ENCODE assay signal across 9 cellular contexts in genomic region chr12:69415471-69416275, GRCh38.
DNase-seq lines count a peak whose midpoint lies in the region; ATAC-seq, FAIRE-seq and TF ChIP-seq lines count a peak whose summit lies in the region.
"Had no signal": no experiment of that assay in that cellular context is flagged by ENCODE, and none has a peak within 500 bp of the region (broad histone marks: within the 10 kb centered on the region; RNA-seq: fewer than 3 reads in every experiment).

No MANE protein-coding gene starts in this region.

- no peak for ATAC-seq in GM21381 (IDR thresholded peaks at IDR 0.05; ENCODE audit: unreplicated experiment)

- DNase-seq in NCI-H1694 (lab: John Stamatoyannopoulos, UW) (peak; percentile 2), NCI-H1694 treated with DMSO at 0.1 percent for 48 hours (lab: John Stamatoyannopoulos, UW) (no peak), HTR-8/SVneo (ENCODE audit: insufficient read length, low spot score) (peak; percentile 87), UCSD-AML1 (lab: John Stamatoyannopoulos, UW; ENCODE audit: unreplicated experiment) (peak; percentile 29), foreskin fibroblast (peak; percentile 83 to 92), non-pigmented ciliary epithelial cell (ENCODE audit: low read depth) (peak; percentile 65)
- DNase-seq in T-helper 2 cell treated with Interferon-gamma antibody and Interleukin-4, amounts not matched to agents 5 μg/mL and 100 μg/mL, for 36 hours (ENCODE audit: low spot score) = no peak

- no peaks in the 10 kb centered on the region for H3K27me3 Mint-ChIP-seq in T-helper 2 cell treated with Interferon-gamma antibody and Interleukin-4, amounts not matched to agents 5 μg/mL and 100 μg/mL, for 36 hours (ENCODE audit: low read depth)
- H3K27me3 Mint-ChIP-seq: central memory CD8-positive, alpha-beta T cell had no signal

- no peak overlapping the region for H3K4me3 Mint-ChIP-seq in T-helper 2 cell treated with Interferon-gamma antibody and Interleukin-4, amounts not matched to agents 5 μg/mL and 100 μg/mL, for 36 hours
- H3K4me3 Mint-ChIP-seq: central memory CD8-positive, alpha-beta T cell had no signal

- H3K4me3 ChIP-seq in foreskin fibroblast (ENCODE audit: low read depth in 1 of 2, low read length in 2 of 2) = no peak overlapping the region

- no peak overlapping the region for H3K27ac Mint-ChIP-seq in T-helper 2 cell treated with Interferon-gamma antibody and Interleukin-4, amounts not matched to agents 5 μg/mL and 100 μg/mL, for 36 hours

- H3K4me1 Mint-ChIP-seq in T-helper 2 cell treated with Interferon-gamma antibody and Interleukin-4, amounts not matched to agents 5 μg/mL and 100 μg/mL, for 36 hours (ENCODE audit: low read depth) = no peaks in the 10 kb centered on the region
- H3K4me1 Mint-ChIP-seq: central memory CD8-positive, alpha-beta T cell had no signal

- no peaks in the 10 kb centered on the region for H3K36me3 Mint-ChIP-seq in T-helper 2 cell treated with Interferon-gamma antibody and Interleukin-4, amounts not matched to agents 5 μg/mL and 100 μg/mL, for 36 hours (ENCODE audit: low read depth)

- FAIRE-seq in HTR-8/SVneo (lab: Jason Lieb, UNC) = peak; percentile 58

- no peaks in the 10 kb centered on the region for H3K9me3 Mint-ChIP-seq in T-helper 2 cell treated with Interferon-gamma antibody and Interleukin-4, amounts not matched to agents 5 μg/mL and 100 μg/mL, for 36 hours
- H3K9me3 Mint-ChIP-seq: central memory CD8-positive, alpha-beta T cell had no signal

- peak; percentile 79 for TF ChIP-seq CTCF in foreskin fibroblast (IDR thresholded peaks at IDR 0.05; ENCODE audit: low read depth, low read length)

Comparison
In these comparisons a context has a peak if more than half of its experiments do, and no peak if none do; other contexts are left out.
1. DNase-seq: peak in NCI-H1694 (single experiment), HTR-8/SVneo (single experiment), UCSD-AML1 (single experiment), foreskin fibroblast (2 of 2) and non-pigmented ciliary epithelial cell (single experiment); none in NCI-H1694 treated with DMSO at 0.1 percent for 48 hours (single experiment) and T-helper 2 cell treated with Interferon-gamma antibody and Interleukin-4, amounts not matched to agents 5 μg/mL and 100 μg/mL, for 36 hours (single experiment).